In genomic region chr22:27919943-27920755, GRCh38 we compare ENCODE assay signal across 8 cellular contexts. TPM values are rescaled to one million over a fixed set of nuclear protein-coding genes. Genes with fewer than 3 reads are reported as not detected.
DNase-seq lines count a peak whose midpoint lies in the region; ATAC-seq and TF ChIP-seq lines count a peak whose summit lies in the region.

No MANE protein-coding gene starts in this region.

- H4K20me1 ChIP-seq in neural cell (ENCODE audit: insufficient read depth) = no peaks in the 10 kb centered on the region

- TF ChIP-seq CTCF in VCaP (conservative IDR thresholded peaks at IDR 0.05) = no peak
- no peak for TF ChIP-seq CTCF in neural cell (IDR thresholded peaks at IDR 0.05; ENCODE audit: poor library complexity, severe bottlenecking)

- DNase-seq in EL (peak; percentile 82), fibroblast of the conjunctiva (ENCODE audit: low read depth) (peak; percentile 63), NOMO-1 treated with dmso at 0.1 percent for 144 hours (lab: John Stamatoyannopoulos, UW; ENCODE audit: unreplicated experiment) (no peak), NCI-H2196 treated with DMSO at 0.1 percent for 48 hours (lab: John Stamatoyannopoulos, UW; ENCODE audit: unreplicated experiment) (no peak)

- peak overlapping the region; percentile 91 for H3K27ac ChIP-seq in HUES48 (ENCODE audit: low read depth, low read length)
- peak overlapping the region; percentile 92 for H3K27ac ChIP-seq in VCaP
- peak overlapping the region; percentile 94 for H3K27ac ChIP-seq in neural cell (ENCODE audit: low read length)

- H3K36me3 ChIP-seq in HUES48 (ENCODE audit: control insufficient read depth, insufficient read depth, low read length) = peaks cover 29% of the 10 kb centered on the region
- no peaks in the 10 kb centered on the region for H3K36me3 ChIP-seq in neural cell (ENCODE audit: insufficient read depth, low read length)

- no peaks in the 10 kb centered on the region for H3K9me2 ChIP-seq in neural cell (ENCODE audit: insufficient read depth, low read length)

- H3K27me3 ChIP-seq in HUES48 (ENCODE audit: control insufficient read depth, insufficient read depth, low read length) (no peaks in the 10 kb centered on the region), neural cell (ENCODE audit: insufficient read depth, low read depth, low read length) (no peaks in the 10 kb centered on the region)

- H3F3A ChIP-seq in neural cell (ENCODE audit: insufficient read depth, low read length, poor library complexity, severe bottlenecking) = peaks cover 3% of the 10 kb centered on the region

- H3K79me2 ChIP-seq in neural cell (replicated peaks; ENCODE audit: insufficient read depth, low read length) = peaks cover 50% of the 10 kb centered on the region

- TF ChIP-seq RAD21 in neural cell (conservative IDR thresholded peaks at IDR 0.05) = no peak

- peak; percentile 30 for ATAC-seq in GM21381 (IDR thresholded peaks at IDR 0.05; ENCODE audit: unreplicated experiment)

- H3K9me3 ChIP-seq in HUES48 (ENCODE audit: control insufficient read depth, insufficient read depth, low read length) (no peaks in the 10 kb centered on the region), neural cell (ENCODE audit: low read length) (no peaks in the 10 kb centered on the region)

- H2AFZ ChIP-seq in neural cell (ENCODE audit: low read depth, low read length) = peak overlapping the region; percentile 54

- peaks cover 25% of the 10 kb centered on the region for H3K4me1 ChIP-seq in HUES48 (ENCODE audit: control insufficient read depth, insufficient read depth, low read length)

- H3K9ac ChIP-seq in HUES48 (ENCODE audit: low read depth, low read length) (peak overlapping the region; percentile 77), neural cell (ENCODE audit: low read length) (peak overlapping the region; percentile 89)

- H3K4me2 ChIP-seq in neural cell (ENCODE audit: low read length) = peak overlapping the region; percentile 94

- H3K4me3 ChIP-seq in HUES48 (ENCODE audit: low read depth, low read length) (peak overlapping the region; percentile 86), neural cell (ENCODE audit: low read length) (peak overlapping the region; percentile 84)

- TF ChIP-seq EP300 in neural cell (conservative IDR thresholded peaks at IDR 0.05; ENCODE audit: poor library complexity, severe bottlenecking) = no peak

TF ChIP-seq in neural cell, 6 proteins besides CTCF, POLR2A, EP300 and RAD21:
- no peak for TF ChIP-seq MXI1 (conservative IDR thresholded peaks at IDR 0.05; ENCODE audit: poor library complexity, severe bottlenecking)
- no peak for TF ChIP-seq REST (IDR thresholded peaks at IDR 0.05; ENCODE audit: borderline replicate concordance)
- no peak for TF ChIP-seq EZH2 (IDR thresholded peaks at IDR 0.05; ENCODE audit: borderline replicate concordance, insufficient read depth, low read length, poor library complexity, severe bottlenecking)
- no peak for TF ChIP-seq TAF1 (IDR thresholded peaks at IDR 0.05; ENCODE audit: low read depth)
- TF ChIP-seq SMC3 (conservative IDR thresholded peaks at IDR 0.05; ENCODE audit: poor library complexity) = no peak
- TF ChIP-seq POLR2AphosphoS5 (IDR thresholded peaks at IDR 0.05) = no peak

RNA-seq across cellular contexts. Expression of gene PITPNB, which starts 1.1 kb away (rescaled TPM):
- 39.7 and 44.8 TPM in 2 replicates for polyA plus RNA-seq in neural cell
- 56.7 and 66.1 TPM in 2 replicates for polyA minus RNA-seq in neural cell

Comparison
In these comparisons a context has a peak if more than half of its experiments do, and no peak if none do; other contexts are left out.
1. DNase-seq: peak in EL (single experiment) and fibroblast of the conjunctiva (single experiment); none in NOMO-1 treated with dmso at 0.1 percent for 144 hours (single experiment) and NCI-H2196 treated with DMSO at 0.1 percent for 48 hours (single experiment).
2. Peak in every context shown above with its lines, with median percentiles within 50 percentile points of each other: H3K27ac ChIP-seq.